19 cellular contexts compared by ENCODE assay signal in the genomic region with DNA sequence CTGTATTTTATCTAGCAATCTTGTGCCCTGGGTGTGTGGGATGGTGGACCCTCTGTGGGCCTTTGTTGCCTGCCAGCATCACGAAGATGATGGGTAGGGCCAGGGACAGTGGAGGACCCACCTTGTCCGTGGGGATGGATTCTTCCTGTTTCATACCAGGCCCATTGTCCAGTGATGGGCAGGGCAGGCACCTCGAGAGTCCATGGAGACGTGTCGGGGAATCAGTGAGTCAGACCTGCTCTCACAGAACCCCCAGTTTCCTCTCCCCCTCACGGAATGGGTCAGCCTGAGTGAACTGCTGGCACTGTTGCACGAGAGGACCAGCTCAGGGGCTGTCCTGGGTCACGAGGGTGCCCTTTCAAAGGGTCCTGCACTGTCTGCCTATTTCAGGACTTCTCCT.
DNase-seq lines count a peak whose midpoint lies in the region; ATAC-seq lines count a peak whose summit lies in the region.
"Had no signal": no experiment of that assay in that cellular context is flagged by ENCODE, and none has a peak within 500 bp of the region (broad histone marks: within the 10 kb centered on the region; RNA-seq: fewer than 3 reads in every experiment).

No MANE protein-coding gene starts in this region.

- ATAC-seq in esophagus mucosa, result peak; percentile 35
- ATAC-seq: A549, K562 had no signal

- H4K8ac ChIP-seq in neuronal stem cell (ENCODE audit: low read depth, low read length), result no peak overlapping the region

- peak overlapping the region; percentile 59 for H2BK12ac ChIP-seq in neuronal stem cell (ENCODE audit: low read length)

- H3K9ac ChIP-seq in BLaER1 treated with 17β-estradiol and CSF1 and Interleukin-3, amounts not matched to agents 10 nM and 100 nM, result no peak overlapping the region
- H3K9ac ChIP-seq in Karpas-422 (ENCODE audit: low read length), result peak overlapping the region; percentile 57
- peak overlapping the region; percentile 3 for H3K9ac ChIP-seq in neuronal stem cell (ENCODE audit: low read depth, low read length, poor library complexity)
- H3K9ac ChIP-seq: GM23248 had no signal

- H3K4me3 ChIP-seq in BLaER1 treated with 17β-estradiol and CSF1 and Interleukin-3, amounts not matched to agents 10 nM and 100 nM, result no peak overlapping the region
- H3K4me3 ChIP-seq in Karpas-422 (ENCODE audit: low read length) (peak overlapping the region; percentile 36; the same call in 1 of the 2 replicates), neuronal stem cell (ENCODE audit: low read length in 2 of 2) (no peak overlapping the region)
- H3K4me3 ChIP-seq: A549, GM23248, K562, PC-9 had no signal

- H3K9me2 ChIP-seq in Karpas-422 (replicated peaks; ENCODE audit: insufficient read depth, low read length), result no peaks in the 10 kb centered on the region

- H3K4me2 ChIP-seq in BLaER1 treated with 17β-estradiol and CSF1 and Interleukin-3, amounts not matched to agents 10 nM and 100 nM, result peak overlapping the region; percentile 81 to 93 (median 87)
- H3K4me2 ChIP-seq in Karpas-422 (ENCODE audit: low read depth, low read length, poor library complexity, severe bottlenecking) (peak overlapping the region; percentile 52), neuronal stem cell (ENCODE audit: insufficient read depth, low read length, poor library complexity, severe bottlenecking) (no peak overlapping the region)
- H3K4me2 ChIP-seq: A549, PC-9 had no signal

- H2AK5ac ChIP-seq in neuronal stem cell (ENCODE audit: low read depth, low read length), result peak overlapping the region; percentile 73

- H4K91ac ChIP-seq in neuronal stem cell (ENCODE audit: low read depth, low read length, poor library complexity), result peak overlapping the region; percentile 68

- peak overlapping the region; percentile 81 for H2BK120ac ChIP-seq in neuronal stem cell (ENCODE audit: low read depth, low read length)

- H2BK15ac ChIP-seq in neuronal stem cell (ENCODE audit: low read length), result peak overlapping the region; percentile 1

- H2BK5ac ChIP-seq in neuronal stem cell (ENCODE audit: low read length), result no peak overlapping the region

- H4K20me1 ChIP-seq in BLaER1 treated with 17β-estradiol and CSF1 and Interleukin-3, amounts not matched to agents 10 nM and 100 nM, result no peaks in the 10 kb centered on the region; a peak in 1 of 22 replicates
- no peaks in the 10 kb centered on the region for H4K20me1 ChIP-seq in Karpas-422 (ENCODE audit: insufficient read depth, low read depth, low read length)

- H3K9me3 ChIP-seq in BLaER1 treated with 17β-estradiol and CSF1 and Interleukin-3, amounts not matched to agents 10 nM and 100 nM (replicated peaks in 1 of 11), result no peaks in the 10 kb centered on the region
- no peaks in the 10 kb centered on the region for H3K9me3 ChIP-seq in Karpas-422 (ENCODE audit: low read length)
- H3K9me3 ChIP-seq in neuronal stem cell (replicated peaks in 1 of 2; ENCODE audit: control insufficient read depth in 2 of 2, insufficient read depth in 1 of 2, low read depth in 1 of 2, low read length in 2 of 2), result no peaks in the 10 kb centered on the region
- H3K9me3 ChIP-seq: A549 had no signal

- peaks cover 33 to 58% (median 50%) of the 10 kb centered on the region in 10 experiments for H3K4me1 ChIP-seq in BLaER1 treated with 17β-estradiol and CSF1 and Interleukin-3, amounts not matched to agents 10 nM and 100 nM
- H3K4me1 ChIP-seq in Karpas-422 (ENCODE audit: low read length) (peaks cover 89% of the 10 kb centered on the region), neuronal stem cell (ENCODE audit: control insufficient read depth in 2 of 2, insufficient read depth in 1 of 2, low read depth in 1 of 2, low read length in 2 of 2) (peaks cover 31 to 44% of the 10 kb centered on the region in 2 donors)

- no peak for DNase-seq in Karpas-422
- DNase-seq in neuronal stem cell (ENCODE audit: low spot score), result no peak
- DNase-seq in COR-L47 (lab: John Stamatoyannopoulos, UW), result no peak
- DNase-seq in NCI-H446 (lab: John Stamatoyannopoulos, UW), result no peak
- no peak for DNase-seq in DMS53 treated with DMSO at 0.1 percent for 48 hours (lab: John Stamatoyannopoulos, UW; ENCODE audit: unreplicated experiment)
- DNase-seq: CD8-positive, alpha-beta memory T cell; GM23248; HCEC 1CT; MV-4-11; NCI-H1417 treated with DMSO at 0.1 percent for 48 hours; NCI-H187 treated with DMSO at 0.1 percent for 48 hours; NCI-H226; PC-9; SIG-M5 had no signal

- H2AFZ ChIP-seq in Karpas-422 (ENCODE audit: low read length) (no peak overlapping the region), neuronal stem cell (ENCODE audit: low read length) (no peak overlapping the region)
- H2AFZ ChIP-seq: GM23248, PC-9 had no signal

- H3K36me3 ChIP-seq in BLaER1 treated with 17β-estradiol and CSF1 and Interleukin-3, amounts not matched to agents 10 nM and 100 nM, result no peaks in the 10 kb centered on the region
- H3K36me3 ChIP-seq in Karpas-422 (ENCODE audit: insufficient read depth, low read length) (no peaks in the 10 kb centered on the region), neuronal stem cell (replicated peaks in 1 of 2; ENCODE audit: control insufficient read depth in 2 of 2, insufficient read depth in 2 of 2, low read length in 2 of 2) (no peaks in the 10 kb centered on the region)

- no peaks in the 10 kb centered on the region for H3K79me2 ChIP-seq in Karpas-422 (ENCODE audit: low read length)

- H3K18ac ChIP-seq in neuronal stem cell (ENCODE audit: low read length), result peak overlapping the region; percentile 86

- WGBS in neuronal stem cell (ENCODE audit: extremely low coverage in 2 of 2, insufficient read length in 2 of 2, insufficient replicate concordance in 1 of 2), 2 donors, result no CpG with 5 or more reads among the region's 8 CpGs

- peak overlapping the region; percentile 65 for H3K14ac ChIP-seq in neuronal stem cell (ENCODE audit: low read length)

- no peaks in the 10 kb centered on the region for H3K79me1 ChIP-seq in neuronal stem cell (ENCODE audit: low read depth, low read length)

- H3K27me3 ChIP-seq in BLaER1 treated with 17β-estradiol and CSF1 and Interleukin-3, amounts not matched to agents 10 nM and 100 nM, result no peaks in the 10 kb centered on the region
- H3K27me3 ChIP-seq in Karpas-422 (ENCODE audit: low read length) (no peaks in the 10 kb centered on the region), neuronal stem cell (ENCODE audit: control insufficient read depth in 3 of 3, insufficient read depth in 3 of 3, low read depth in 1 of 3, low read length in 3 of 3) (no peaks in the 10 kb centered on the region)

- peak overlapping the region; percentile 40 for H3K23ac ChIP-seq in neuronal stem cell (ENCODE audit: low read depth, low read length, poor library complexity)

- no peak overlapping the region for H3K27ac ChIP-seq in BLaER1 treated with 17β-estradiol and CSF1 and Interleukin-3, amounts not matched to agents 10 nM and 100 nM
- H3K27ac ChIP-seq in Karpas-422 (ENCODE audit: low read length) (peak overlapping the region; percentile 89), neuronal stem cell (replicated peaks; ENCODE audit: low read length) (no peak overlapping the region)
- H3K27ac ChIP-seq: A549, GM23248, PC-9, RWPE1 had no signal

- H3K4ac ChIP-seq in neuronal stem cell (ENCODE audit: low read length), result no peak overlapping the region

Comparison
In these comparisons a context has a peak if more than half of its experiments do, and no peak if none do; other contexts are left out.
1. H3K9ac ChIP-seq: peak in Karpas-422 (single experiment) and neuronal stem cell (single experiment); none in BLaER1 treated with 17β-estradiol and CSF1 and Interleukin-3, amounts not matched to agents 10 nM and 100 nM (0 of 11).